9 cellular contexts compared by ENCODE assay signal in genomic region chr4:7140062-7140691, GRCh38.
"Had no signal": no experiment of that assay in that cellular context is flagged by ENCODE, and none has a peak within 500 bp of the region (broad histone marks: within the 10 kb centered on the region; RNA-seq: fewer than 3 reads in every experiment).

No MANE protein-coding gene starts in this region.

- H2AFZ ChIP-seq: GM23248 had no signal

- H3K9me3 ChIP-seq: HAP-1 had no signal

- H3K36me3 ChIP-seq: HAP-1 had no signal

- FAIRE-seq: H54 had no signal

- DNase-seq: GM23248, GOT3, HFFc6, IMR-90, KBM-7 had no signal

- H3K4me1 ChIP-seq: HAP-1 had no signal

- H3K4me3 ChIP-seq: GM23248, HAP-1 had no signal

- H3K9ac ChIP-seq: GM23248 had no signal

- H3K27ac ChIP-seq: GM23248, HL-60 had no signal

- ATAC-seq: HCT116 had no signal
